In the genomic region with DNA sequence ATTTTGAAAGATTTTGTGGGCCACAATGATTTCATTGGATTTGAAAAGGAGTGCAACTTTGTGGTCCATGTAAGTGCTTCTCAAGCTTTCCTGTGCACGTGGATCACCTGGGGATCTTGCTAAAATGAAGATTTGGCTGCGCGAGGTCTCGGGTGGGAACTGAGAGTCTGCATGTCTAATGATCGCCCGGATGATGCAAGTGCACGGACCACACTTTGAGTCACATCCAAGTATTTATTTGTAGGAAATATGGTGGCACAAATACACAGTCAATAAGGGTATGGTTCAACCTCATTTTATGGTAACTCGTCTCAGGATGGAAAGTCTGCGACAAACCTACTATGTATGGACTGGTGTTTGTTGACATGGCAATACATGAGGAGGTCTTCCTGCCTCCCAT, we compare ENCODE assay signal across 30 cellular contexts. TPM values are rescaled to one million over a fixed set of nuclear protein-coding genes. Genes with fewer than 3 reads are reported as not detected.
A peak's percentile ranks its signal among the peaks of the same experiment; 100 is the strongest.
DNase-seq lines count a peak whose midpoint lies in the region; ATAC-seq, FAIRE-seq and TF ChIP-seq lines count a peak whose summit lies in the region.
"Had no signal": no experiment of that assay in that cellular context is flagged by ENCODE, and none has a peak within 500 bp of the region (broad histone marks: within the 10 kb centered on the region; RNA-seq: fewer than 3 reads in every experiment).

No MANE protein-coding gene starts in this region.

- H3K27me3 ChIP-seq in heart right ventricle (peaks cover 0 to 75% (median 0%) of the 10 kb centered on the region in 7 donors), endothelial cell of umbilical vein (ENCODE audit: control insufficient read depth in 2 of 2, insufficient read depth in 2 of 2, low read length in 2 of 2) (no peaks in the 10 kb centered on the region), spleen (replicated peaks in 1 of 7) (peaks cover 0 to 35% (median 0%) of the 10 kb centered on the region in 7 donors)
- H3K27me3 ChIP-seq: BE2C had no signal

- no peak for TF ChIP-seq CTCF in heart right ventricle (IDR thresholded peaks at IDR 0.05)
- no peak for TF ChIP-seq CTCF in endothelial cell of umbilical vein (IDR thresholded peaks at IDR 0.05; ENCODE audit: extremely low read depth in 1 of 2, insufficient read depth in 1 of 2, low read depth in 1 of 2, low read length in 2 of 2)
- no peak for TF ChIP-seq CTCF in spleen (IDR thresholded peaks at IDR 0.05 in 8 of 11, conservative IDR thresholded peaks at IDR 0.05 in 3 of 11)
- TF ChIP-seq CTCF in chondrocyte (IDR thresholded peaks at IDR 0.05) = no peak

- TF ChIP-seq POLR2A in endothelial cell of umbilical vein (IDR thresholded peaks at IDR 0.05; ENCODE audit: low read depth, low read length) (no peak), spleen (IDR thresholded peaks at IDR 0.05) (no peak)

- intact Hi-C loops in heart right ventricle (cut with DNase I) = no loop called here
- intact Hi-C loops in Right ventricle myocardium inferior (cut with DNase I) = no loop called here
- intact Hi-C loops in endothelial cell of umbilical vein (cut with micrococcal nuclease) = no loop called here
- intact Hi-C loops in spleen (cut with DNase I; ENCODE audit: low total_unique reads) = no loop called here

- H3K9me3 Mint-ChIP-seq in chondrocyte (ENCODE audit: low read depth) = no peaks in the 10 kb centered on the region
- H3K9me3 Mint-ChIP-seq: CD4-positive, alpha-beta memory T cell had no signal

- no TSS peak for BruUV-seq in endothelial cell of umbilical vein (replicated peaks; lab: Mats Ljungman, UMichigan)

- H3K9me1 ChIP-seq in endothelial cell of umbilical vein (replicated peaks; ENCODE audit: control insufficient read depth, extremely low read depth, insufficient read depth, low read length) = no peaks in the 10 kb centered on the region

- H3K27ac Mint-ChIP-seq in chondrocyte (ENCODE audit: unreplicated experiment) = no peak overlapping the region
- H3K27ac Mint-ChIP-seq: CD4-positive, alpha-beta memory T cell; CD4-positive, CD25-positive, alpha-beta regulatory T cell; CD8-positive, alpha-beta memory T cell had no signal

- no peaks in the 10 kb centered on the region for H3K36me3 Mint-ChIP-seq in chondrocyte (ENCODE audit: low read depth)
- H3K36me3 Mint-ChIP-seq: CD14-positive monocyte; CD4-positive, alpha-beta memory T cell; CD4-positive, CD25-positive, alpha-beta regulatory T cell; CD8-positive, alpha-beta memory T cell had no signal

- H3K27me3 Mint-ChIP-seq in chondrocyte (ENCODE audit: low read depth) = peaks cover 6% of the 10 kb centered on the region

- peaks cover 2% of the 10 kb centered on the region for H3K4me1 Mint-ChIP-seq in chondrocyte (ENCODE audit: low read depth)

- POLR2A ChIA-PET in endothelial cell of umbilical vein (lab: Charles Lee) = interaction anchor here (1.1 to 2.7 kb wide), 4 partner anchors 11 to 23 kb away, joined by 3 to 21 read pairs (median 14); no protein-coding TSS in a partner anchor

- H3K4me3 Mint-ChIP-seq in chondrocyte (ENCODE audit: unreplicated experiment) = no peak overlapping the region
- H3K4me3 Mint-ChIP-seq: CD4-positive, alpha-beta memory T cell; CD4-positive, CD25-positive, alpha-beta regulatory T cell; CD8-positive, alpha-beta memory T cell had no signal

- peak overlapping the region; percentile 95 for H3K9ac ChIP-seq in endothelial cell of umbilical vein (replicated peaks; ENCODE audit: extremely low read depth, insufficient read depth, low read length)
- H3K9ac ChIP-seq: BLaER1 had no signal

- WGBS in heart right ventricle, 2 donors = 94 to 97% methylated on average over 9 of the region's 9 CpGs
- WGBS in spleen, 5 donors = 86 to 100% (median 91%) methylated on average over 6 to 9 of the region's 9 CpGs

- H3K4me3 ChIP-seq in heart right ventricle = peak overlapping the region in 6 of 10 donors; percentile 5 to 42 (median 25)
- H3K4me3 ChIP-seq in endothelial cell of umbilical vein (replicated peaks in 1 of 3; ENCODE audit: insufficient read depth in 1 of 3, low read depth in 1 of 3, low read length in 3 of 3) = peak overlapping the region; percentile 56 to 88 (median 67)
- peak overlapping the region in 1 of 8 donors; percentile 25 for H3K4me3 ChIP-seq in spleen
- H3K4me3 ChIP-seq: BLaER1, GM12878 had no signal

- H4K20me1 ChIP-seq in endothelial cell of umbilical vein (replicated peaks; ENCODE audit: control insufficient read depth, extremely low read depth, insufficient read depth, low read length) = no peaks in the 10 kb centered on the region

- no peak for DNase-seq in heart right ventricle
- DNase-seq in Right ventricle myocardium inferior (ENCODE audit: missing footprints) = no peak
- DNase-seq in dermis blood vessel endothelial cell = peak; percentile 62
- peak; percentile 59 for DNase-seq in endothelial cell of umbilical vein (ENCODE audit: low read depth, low spot score)
- DNase-seq in spleen = no peak
- DNase-seq in chondrocyte (ENCODE audit: low spot score) = no peak
- DNase-seq: 8988T; ACHN; BE2C; C1 segment of cervical spinal cord; CD4-positive, alpha-beta memory T cell; CD4-positive, CD25-positive, alpha-beta regulatory T cell; CD8-positive, alpha-beta memory T cell; COR-L47; DMS 273 treated with DMSO at 0.1 percent for 48 hours; DMS153; DMS53; DMS79; DND-41; EL; GDM1 had no signal

- H3K4me1 ChIP-seq in heart right ventricle (peaks cover 0 to 5% (median 0%) of the 10 kb centered on the region in 9 donors), endothelial cell of umbilical vein (ENCODE audit: control insufficient read depth, extremely low read depth, insufficient read depth, low read length) (peaks cover 66% of the 10 kb centered on the region), spleen (no peaks in the 10 kb centered on the region)
- H3K4me1 ChIP-seq: BE2C, BLaER1 had no signal

- no peak for FAIRE-seq in endothelial cell of umbilical vein (lab: Jason Lieb, UNC)
- FAIRE-seq: A204.1, GM12878, GM18507 had no signal

- H3K9me3 ChIP-seq in heart right ventricle = no peaks in the 10 kb centered on the region
- H3K9me3 ChIP-seq in endothelial cell of umbilical vein (replicated peaks; ENCODE audit: control insufficient read depth, insufficient read depth, low read length) = no peaks in the 10 kb centered on the region
- H3K9me3 ChIP-seq in spleen = no peaks in the 10 kb centered on the region
- H3K9me3 ChIP-seq: BE2C, BLaER1 had no signal

- no peaks in the 10 kb centered on the region for H3K36me3 ChIP-seq in heart right ventricle
- H3K36me3 ChIP-seq in endothelial cell of umbilical vein (ENCODE audit: control insufficient read depth in 2 of 2, extremely low read depth in 1 of 2, insufficient read depth in 2 of 2, low read length in 2 of 2) = no peaks in the 10 kb centered on the region
- H3K36me3 ChIP-seq in spleen = no peaks in the 10 kb centered on the region
- H3K36me3 ChIP-seq: BE2C, BLaER1 had no signal

- CTCF ChIA-PET in endothelial cell of umbilical vein (lab: Charles Lee) = interaction anchor here (0.7 to 2.0 kb wide), 4 partner anchors 11 to 64 kb away, joined by 3 to 7 read pairs (median 4); no protein-coding TSS in a partner anchor

- peak overlapping the region in 2 of 10 donors; percentile 70 to 77 for H3K27ac ChIP-seq in heart right ventricle
- H3K27ac ChIP-seq in endothelial cell of umbilical vein (ENCODE audit: insufficient read depth, low read depth, low read length) = peak overlapping the region; percentile 96
- H3K27ac ChIP-seq in spleen = peak overlapping the region in 5 of 8 donors; percentile 26 to 76 (median 70)
- H3K27ac ChIP-seq: BLaER1 had no signal

- no peak overlapping the region for H2AFZ ChIP-seq in endothelial cell of umbilical vein (ENCODE audit: low read depth, low read length)

- H3K79me2 ChIP-seq in endothelial cell of umbilical vein (ENCODE audit: control insufficient read depth, insufficient read depth, low read length) = peaks cover 51% of the 10 kb centered on the region

- H3K4me2 ChIP-seq in endothelial cell of umbilical vein (ENCODE audit: insufficient read depth, low read length) = peak overlapping the region; percentile 94
- H3K4me2 ChIP-seq: BLaER1 had no signal

- ATAC-seq in heart right ventricle = no peak
- no peak for ATAC-seq in Right ventricle myocardium inferior
- no peak for ATAC-seq in GM21825 (IDR thresholded peaks at IDR 0.05; ENCODE audit: unreplicated experiment)
- ATAC-seq: GM12878 had no signal

- dilution Hi-C loops in endothelial cell of umbilical vein (cut with MboI; ENCODE audit: extremely low pct_ligation_motif_present, low sequenced_read_pairs) = no loop called here

TF ChIP-seq in endothelial cell of umbilical vein, 7 proteins besides CTCF, POLR2A, EP300 and RAD21 (continues in another document):
- TF ChIP-seq MYC (IDR thresholded peaks at IDR 0.05; ENCODE audit: low read depth, low read length) = no peak

RNA-seq across cellular contexts. Expression of gene BMX, which starts 0.9 kb away (rescaled TPM):
- total RNA-seq in heart right ventricle (1 to 10 TPM in 9 of 10 donors, under 1 TPM in 1; 0.97 to 6.1 (median 2.9) TPM), Right ventricle myocardium inferior (1.4 TPM), dermis blood vessel endothelial cell (208 and 253 TPM in 2 replicates), endothelial cell of umbilical vein (86.0 and 105 TPM in 2 replicates), spleen (1 to 10 TPM; 2.1 to 7.4 (median 3.4) TPM), chondrocyte (not detected in 3 replicates)
- polyA plus RNA-seq in heart right ventricle (1 to 10 TPM; 2.1 to 2.6 TPM), endothelial cell of umbilical vein (42.9 and 49.8 TPM in 2 replicates), spleen (1 to 10 TPM in 1 of 3 donors, under 1 TPM in 2; 0.67 to 2.0 (median 0.79) TPM)
- polyA plus RNA-seq in endothelial cell of umbilical vein (2011; cell fraction: cytosol; rRNA removed) = 69.4 and 80.4 TPM in 2 replicates
- 70.4 and 78.7 TPM in 2 replicates for polyA plus RNA-seq in endothelial cell of umbilical vein (2011; cell fraction: nucleus; rRNA removed)
- 85.8 and 108 TPM in 2 replicates for polyA plus RNA-seq in endothelial cell of umbilical vein (2012)
- polyA minus RNA-seq in endothelial cell of umbilical vein = 37.7 and 47.6 TPM in 2 replicates
- polyA minus RNA-seq in endothelial cell of umbilical vein (2011; cell fraction: cytosol; rRNA and poly(A)+ RNA removed) = not detected
- 26.6 and 31.4 TPM in 2 replicates for polyA minus RNA-seq in endothelial cell of umbilical vein (2011; cell fraction: nucleus; rRNA and poly(A)+ RNA removed)
- total RNA-seq: A673; CD4-positive, alpha-beta memory T cell; CD4-positive, CD25-positive, alpha-beta regulatory T cell; CD8-positive, alpha-beta memory T cell; G401; GM12878 had no signal
- polyA plus RNA-seq: AG04450; CD4-positive, alpha-beta memory T cell; CD4-positive, CD25-positive, alpha-beta regulatory T cell; CD8-positive, alpha-beta memory T cell; GM12878 had no signal

RNA-seq across cellular contexts. Expression of gene PIR, which starts 8.4 kb away (rescaled TPM):
- 10 to 100 TPM in 4 of 10 donors, 1 to 10 TPM in 6; 4.9 to 17.8 (median 9.4) TPM for total RNA-seq in heart right ventricle
- polyA plus RNA-seq in heart right ventricle = 10 to 100 TPM in 1 of 2 donors, 1 to 10 TPM in 1; 8.6 to 15.7 TPM
- 13.2 TPM for total RNA-seq in Right ventricle myocardium inferior
- total RNA-seq in dermis blood vessel endothelial cell = 135 and 165 TPM in 2 replicates
- total RNA-seq in endothelial cell of umbilical vein = 92.1 and 108 TPM in 2 replicates
- 58.4 and 89.0 TPM in 2 replicates for polyA plus RNA-seq in endothelial cell of umbilical vein
- polyA plus RNA-seq in endothelial cell of umbilical vein (2011; cell fraction: cytosol; rRNA removed) = 131 and 140 TPM in 2 replicates
- polyA plus RNA-seq in endothelial cell of umbilical vein (2011; cell fraction: nucleus; rRNA removed) = 75.9 and 82.5 TPM in 2 replicates
- 99.2 and 136 TPM in 2 replicates for polyA plus RNA-seq in endothelial cell of umbilical vein (2012)
- polyA minus RNA-seq in endothelial cell of umbilical vein = 36.8 and 41.6 TPM in 2 replicates
- polyA minus RNA-seq in endothelial cell of umbilical vein (2011; cell fraction: cytosol; rRNA and poly(A)+ RNA removed) = 25.0 TPM
- polyA minus RNA-seq in endothelial cell of umbilical vein (2011; cell fraction: nucleus; rRNA and poly(A)+ RNA removed) = 49.7 and 51.0 TPM in 2 replicates
- 10 to 100 TPM; 15.9 to 30.8 (median 24.8) TPM for total RNA-seq in spleen
- polyA plus RNA-seq in spleen = 10 to 100 TPM; 12.4 to 27.0 (median 14.5) TPM
- 13.3 to 37.5 TPM (median 13.4 TPM) in 3 replicates for total RNA-seq in chondrocyte
- total RNA-seq: CD4-positive, CD25-positive, alpha-beta regulatory T cell had no signal
- polyA plus RNA-seq: CD4-positive, alpha-beta memory T cell had no signal

Comparison
In these comparisons a context has a peak if more than half of its experiments do, and no peak if none do; other contexts are left out.
1. DNase-seq: peak in dermis blood vessel endothelial cell (single experiment) and endothelial cell of umbilical vein (single experiment); none in heart right ventricle (0 of 2), Right ventricle myocardium inferior (single experiment), spleen (single experiment) and chondrocyte (single experiment).
2. RNA of gene BMX, which starts 0.9 kb away (total RNA-seq): 208 to 253 TPM in dermis blood vessel endothelial cell and 86.0 to 105 TPM in endothelial cell of umbilical vein; 2.1 to 7.4 TPM in spleen, 0.97 to 6.1 TPM in heart right ventricle, 1.4 TPM in Right ventricle myocardium inferior (single experiment) and not detected in chondrocyte; every median in the first group is over 10 times any median in the second.